In genomic region chr2:9767656-9768281, GRCh38 we compare ENCODE assay signal across 25 cellular contexts.
DNase-seq lines count a peak whose midpoint lies in the region; ATAC-seq and TF ChIP-seq lines count a peak whose summit lies in the region.
"Had no signal": no experiment of that assay in that cellular context is flagged by ENCODE, and none has a peak within 500 bp of the region (broad histone marks: within the 10 kb centered on the region; RNA-seq: fewer than 3 reads in every experiment).

No MANE protein-coding gene starts in this region.

- H3K36me3 Mint-ChIP-seq in activated B cell treated with CpG ODN at 0.5 μM for 24 hours (ENCODE audit: low read depth): no peaks in the 10 kb centered on the region
- no peaks in the 10 kb centered on the region for H3K36me3 Mint-ChIP-seq in naive B cell
- no peaks in the 10 kb centered on the region for H3K36me3 Mint-ChIP-seq in stimulated activated memory B cell treated with anti-CD40 and anti-IgM and Interleukin-4, amounts not matched to agents 10 μg/mL and 1 μg/mL and 100 μg/mL, for 72 hours
- H3K36me3 Mint-ChIP-seq: CD4-positive, alpha-beta memory T cell; natural killer cell had no signal

- no peaks in the 10 kb centered on the region for H3K9me2 ChIP-seq in Karpas-422 (replicated peaks; ENCODE audit: insufficient read depth, low read length)

- POLR2A ChIA-PET in activated B cell treated with CpG ODN at 0.5 μM for 24 hours (lab: Charles Lee): interaction anchor here (0.6 kb wide), 1 partner anchor 71 kb away, joined by 3 read pairs; no protein-coding TSS in a partner anchor

- intact Hi-C loops in activated B cell treated with CpG ODN at 0.5 μM for 24 hours (cut with micrococcal nuclease): no loop called here

- H3K79me2 ChIP-seq in Karpas-422 (ENCODE audit: low read length): no peaks in the 10 kb centered on the region

- H3K27ac Mint-ChIP-seq in activated B cell treated with CpG ODN at 0.5 μM for 24 hours (no peak overlapping the region), naive B cell (peak overlapping the region in 4 of 6 donors; percentile 9 to 81 (median 70))
- peak overlapping the region; percentile 68 for H3K27ac Mint-ChIP-seq in stimulated activated memory B cell treated with anti-CD40 and anti-IgM and Interleukin-4, amounts not matched to agents 10 μg/mL and 1 μg/mL and 100 μg/mL, for 72 hours
- H3K27ac Mint-ChIP-seq: natural killer cell had no signal

- no peak overlapping the region for H3K9ac ChIP-seq in Karpas-422 (ENCODE audit: low read length)

- H3K27ac ChIP-seq in Karpas-422 (ENCODE audit: low read length): no peak overlapping the region
- H3K27ac ChIP-seq: adrenal gland, sigmoid colon, upper lobe of left lung had no signal

- H3K4me1 Mint-ChIP-seq in activated B cell treated with CpG ODN at 0.5 μM for 24 hours: peaks cover 29% of the 10 kb centered on the region
- peaks cover 27 to 39% (median 33%) of the 10 kb centered on the region in 3 donors for H3K4me1 Mint-ChIP-seq in naive B cell
- peaks cover 55% of the 10 kb centered on the region for H3K4me1 Mint-ChIP-seq in stimulated activated memory B cell treated with anti-CD40 and anti-IgM and Interleukin-4, amounts not matched to agents 10 μg/mL and 1 μg/mL and 100 μg/mL, for 72 hours

- H3K4me3 ChIP-seq in Karpas-422 (ENCODE audit: low read length): no peak overlapping the region
- H3K4me3 ChIP-seq: adrenal gland, breast epithelium, esophagus squamous epithelium, HAP-1, sigmoid colon, upper lobe of left lung had no signal

- H3K4me1 ChIP-seq in Karpas-422 (ENCODE audit: low read length): peaks cover 10% of the 10 kb centered on the region
- H3K4me1 ChIP-seq: adrenal gland, HAP-1 had no signal

- ATAC-seq in activated B cell treated with CpG ODN at 0.5 μM for 24 hours (ENCODE audit: low read depth) (peak; percentile 66), naive B cell (ENCODE audit: low read depth in 2 of 2) (peak; percentile 88 to 90), HG02884 (IDR thresholded peaks at IDR 0.05; ENCODE audit: unreplicated experiment) (no peak)
- peak; percentile 73 for ATAC-seq in stimulated activated memory B cell treated with anti-CD40 and anti-IgM and Interleukin-4, amounts not matched to agents 10 μg/mL and 1 μg/mL and 100 μg/mL, for 72 hours
- ATAC-seq: activated CD4-positive, CD25-positive, alpha-beta regulatory T cell treated with anti-CD3 and anti-CD28 coated beads, Interleukin-2, amount 50 U/mL, for 24 hours; activated T-cell treated with anti-CD3 and anti-CD28 coated beads, Interleukin-2, amount 50 U/mL, for 4 hours; natural killer cell had no signal

- H2AFZ ChIP-seq in Karpas-422 (ENCODE audit: low read length): no peak overlapping the region

- DNase-seq in Karpas-422: peak; percentile 62
- DNase-seq in activated B cell treated with CpG ODN at 0.5 μM for 24 hours: no peak
- peak; percentile 25 for DNase-seq in naive B cell
- DNase-seq in COR-L47 (lab: John Stamatoyannopoulos, UW): no peak
- no peak for DNase-seq in kidney glomerular epithelial cell (lab: John Stamatoyannopoulos, UW)
- no peak for DNase-seq in DMS153 treated with DMSO at 0.1 percent for 48 hours (lab: John Stamatoyannopoulos, UW; ENCODE audit: unreplicated experiment)
- DNase-seq: activated naive CD4-positive, alpha-beta T cell; activated T-cell treated with anti-CD3 and anti-CD28 coated beads, Interleukin-2, amount 50 U/mL, for 4 hours; CD4-positive, alpha-beta memory T cell; esophagus squamous epithelium; GDM1; left ventricle myocardium superior; midbrain; natural killer cell; NCI-H1930; Right ventricle myocardium superior; sigmoid colon; T1000; upper lobe of left lung had no signal

- CTCF ChIA-PET in activated B cell treated with CpG ODN at 0.5 μM for 24 hours (lab: Charles Lee): no interaction called here

- no peaks in the 10 kb centered on the region for H4K20me1 ChIP-seq in Karpas-422 (ENCODE audit: insufficient read depth, low read depth, low read length)

- H3K9me3 ChIP-seq in Karpas-422 (ENCODE audit: low read length): no peaks in the 10 kb centered on the region
- H3K9me3 ChIP-seq: adrenal gland, breast epithelium, esophagus squamous epithelium, HAP-1, sigmoid colon, upper lobe of left lung had no signal

- H3K4me3 Mint-ChIP-seq in activated B cell treated with CpG ODN at 0.5 μM for 24 hours (no peak overlapping the region), naive B cell (peak overlapping the region in 7 of 8 donors; percentile 4 to 51 (median 32))
- peak overlapping the region; percentile 4 for H3K4me3 Mint-ChIP-seq in stimulated activated memory B cell treated with anti-CD40 and anti-IgM and Interleukin-4, amounts not matched to agents 10 μg/mL and 1 μg/mL and 100 μg/mL, for 72 hours
- H3K4me3 Mint-ChIP-seq: activated T-cell treated with anti-CD3 and anti-CD28 coated beads, Interleukin-2, amount 50 U/mL, for 4 hours; CD4-positive, alpha-beta memory T cell; natural killer cell had no signal

- no peak overlapping the region for H3K4me2 ChIP-seq in Karpas-422 (ENCODE audit: low read depth, low read length, poor library complexity, severe bottlenecking)

- H3K9me3 Mint-ChIP-seq in activated B cell treated with CpG ODN at 0.5 μM for 24 hours (no peaks in the 10 kb centered on the region), naive B cell (no peaks in the 10 kb centered on the region)
- H3K9me3 Mint-ChIP-seq in stimulated activated memory B cell treated with anti-CD40 and anti-IgM and Interleukin-4, amounts not matched to agents 10 μg/mL and 1 μg/mL and 100 μg/mL, for 72 hours: no peaks in the 10 kb centered on the region
- H3K9me3 Mint-ChIP-seq: activated T-cell treated with anti-CD3 and anti-CD28 coated beads, Interleukin-2, amount 50 U/mL, for 4 hours; CD4-positive, alpha-beta memory T cell; natural killer cell had no signal

- H3K27me3 Mint-ChIP-seq in activated B cell treated with CpG ODN at 0.5 μM for 24 hours: peaks cover 23% of the 10 kb centered on the region
- peaks cover 4 to 30% (median 18%) of the 10 kb centered on the region in 3 donors for H3K27me3 Mint-ChIP-seq in naive B cell
- peaks cover 51% of the 10 kb centered on the region for H3K27me3 Mint-ChIP-seq in stimulated activated memory B cell treated with anti-CD40 and anti-IgM and Interleukin-4, amounts not matched to agents 10 μg/mL and 1 μg/mL and 100 μg/mL, for 72 hours
- H3K27me3 Mint-ChIP-seq: CD4-positive, alpha-beta memory T cell had no signal

- no peak for TF ChIP-seq CTCF in activated B cell treated with CpG ODN at 0.5 μM for 24 hours (IDR thresholded peaks at IDR 0.05)

- H3K27me3 ChIP-seq in Karpas-422 (ENCODE audit: low read length): no peaks in the 10 kb centered on the region
- H3K27me3 ChIP-seq: adrenal gland, breast epithelium, esophagus squamous epithelium, sigmoid colon, upper lobe of left lung had no signal

- H3K36me3 ChIP-seq in Karpas-422 (ENCODE audit: insufficient read depth, low read length): no peaks in the 10 kb centered on the region
- H3K36me3 ChIP-seq: adrenal gland, breast epithelium, esophagus squamous epithelium, HAP-1, sigmoid colon, upper lobe of left lung had no signal

Comparison
In these comparisons a context has a peak if more than half of its experiments do, and no peak if none do; other contexts are left out.
1. DNase-seq: peak in Karpas-422 (single experiment) and naive B cell (single experiment); none in activated B cell treated with CpG ODN at 0.5 μM for 24 hours (single experiment), COR-L47 (single experiment), kidney glomerular epithelial cell (single experiment) and DMS153 treated with DMSO at 0.1 percent for 48 hours (single experiment).